Comparison of ENCODE assay signal across 25 cellular contexts in genomic region chr4:47862297-47862696, GRCh38. TPM values are rescaled to one million over a fixed set of nuclear protein-coding genes. Genes with fewer than 3 reads are reported as not detected.
DNase-seq lines count a peak whose midpoint lies in the region; ATAC-seq, FAIRE-seq and TF ChIP-seq lines count a peak whose summit lies in the region.
"Had no signal": no experiment of that assay in that cellular context is flagged by ENCODE, and none has a peak within 500 bp of the region (broad histone marks: within the 10 kb centered on the region; RNA-seq: fewer than 3 reads in every experiment).

No MANE protein-coding gene starts in this region.

- no peaks in the 10 kb centered on the region for H3K27me3 Mint-ChIP-seq in MCF 10A (ENCODE audit: insufficient read depth, unreplicated experiment)
- H3K27me3 Mint-ChIP-seq: activated CD4-positive, alpha-beta T cell treated with anti-CD3 and anti-CD28 coated beads, Interleukin-2, amount 10 ng/mL, durations not matched to agents 24 days and 14 days; activated naive CD8-positive, alpha-beta T cell treated with anti-CD3 and anti-CD28 coated beads, Interleukin-2, amount 50 U/mL, for 24 hours had no signal

- H3K4me3 ChIP-seq in breast epithelium, result no peak overlapping the region
- no peak overlapping the region for H3K4me3 ChIP-seq in GM12878
- no peak overlapping the region for H3K4me3 ChIP-seq in left ventricle myocardium inferior
- H3K4me3 ChIP-seq: BLaER1 treated with 17β-estradiol and CSF1 and Interleukin-3, amounts not matched to agents 10 nM and 100 nM; neural progenitor cell; PC-9; spleen; stomach had no signal

- no peak overlapping the region for H3K4me3 Mint-ChIP-seq in MCF 10A (ENCODE audit: unreplicated experiment)
- H3K4me3 Mint-ChIP-seq: activated CD4-positive, alpha-beta T cell treated with anti-CD3 and anti-CD28 coated beads, Interleukin-2, amount 10 ng/mL, durations not matched to agents 24 days and 14 days; activated naive CD8-positive, alpha-beta T cell treated with anti-CD3 and anti-CD28 coated beads, Interleukin-2, amount 50 U/mL, for 24 hours; neural progenitor cell had no signal

- H3K4me2 ChIP-seq in GM12878 (ENCODE audit: control insufficient read depth, insufficient read depth), result no peak overlapping the region
- H3K4me2 ChIP-seq: BLaER1 treated with 17β-estradiol and CSF1 and Interleukin-3, amounts not matched to agents 10 nM and 100 nM; neural progenitor cell; PC-9 had no signal

- no peak overlapping the region for H2AFZ ChIP-seq in GM12878 (ENCODE audit: control insufficient read depth, low read depth, low read length)
- H2AFZ ChIP-seq: neural progenitor cell, PC-9 had no signal

- ATAC-seq in GM12878 (no peak), HG03135 (IDR thresholded peaks at IDR 0.05; ENCODE audit: unreplicated experiment) (no peak), GM21717 (IDR thresholded peaks at IDR 0.05; ENCODE audit: unreplicated experiment) (no peak)
- ATAC-seq: activated naive CD8-positive, alpha-beta T cell treated with anti-CD3 and anti-CD28 coated beads, Interleukin-2, amount 50 U/mL, for 24 hours; left lobe of liver had no signal

- intact Hi-C loops in MCF 10A (cut with micrococcal nuclease), result no loop called here
- intact Hi-C loops in breast epithelium (cut with DNase I; ENCODE audit: low total_unique reads), result no loop called here
- intact Hi-C loops in GM12878 (cut with micrococcal nuclease; ENCODE audit: unreplicated experiment), result no loop called here
- intact Hi-C loops in left ventricle myocardium inferior (cut with micrococcal nuclease), result no loop called here

- TF ChIP-seq CTCF in MCF 10A (IDR thresholded peaks at IDR 0.05; ENCODE audit: unreplicated experiment), result no peak
- TF ChIP-seq CTCF in breast epithelium (IDR thresholded peaks at IDR 0.05), result no peak
- no peak for TF ChIP-seq CTCF in GM12878 (IDR thresholded peaks at IDR 0.05 in 2 of 3, conservative IDR thresholded peaks at IDR 0.05 in 1 of 3; ENCODE audit: control insufficient read depth in 2 of 3, extremely low read depth in 1 of 3, insufficient read depth in 1 of 3, low read depth in 3 of 3, low read length in 3 of 3)
- no peak for TF ChIP-seq CTCF in left ventricle myocardium inferior (IDR thresholded peaks at IDR 0.05; ENCODE audit: borderline replicate concordance)

- no peak overlapping the region for H3K27ac ChIP-seq in breast epithelium
- no peak overlapping the region for H3K27ac ChIP-seq in GM12878 (ENCODE audit: control insufficient read depth, insufficient read depth)
- H3K27ac ChIP-seq in left ventricle myocardium inferior (replicated peaks), result no peak overlapping the region
- H3K27ac ChIP-seq: 22Rv1; BLaER1 treated with 17β-estradiol and CSF1 and Interleukin-3, amounts not matched to agents 10 nM and 100 nM; neural progenitor cell; PC-9; spleen; stomach had no signal

- no peak overlapping the region for H3K9ac ChIP-seq in GM12878 (ENCODE audit: control insufficient read depth, insufficient read depth, low read length)
- H3K9ac ChIP-seq: BLaER1 treated with 17β-estradiol and CSF1 and Interleukin-3, amounts not matched to agents 10 nM and 100 nM; neural progenitor cell had no signal

- H3K9me3 Mint-ChIP-seq in MCF 10A (ENCODE audit: unreplicated experiment), result no peaks in the 10 kb centered on the region
- H3K9me3 Mint-ChIP-seq: activated CD4-positive, alpha-beta T cell treated with anti-CD3 and anti-CD28 coated beads, Interleukin-2, amount 10 ng/mL, durations not matched to agents 24 days and 14 days; activated naive CD8-positive, alpha-beta T cell treated with anti-CD3 and anti-CD28 coated beads, Interleukin-2, amount 50 U/mL, for 24 hours had no signal

- H3K36me3 Mint-ChIP-seq in MCF 10A (ENCODE audit: insufficient read depth, unreplicated experiment), result peaks cover 37% of the 10 kb centered on the region

- DNase-seq in MCF 10A (ENCODE audit: unreplicated experiment) (no peak), breast epithelium (ENCODE audit: low spot score in 2 of 2) (no peak), GM12878 (ENCODE audit: low read depth, low spot score) (no peak), iris pigment epithelial cell (ENCODE audit: low read depth) (peak; percentile 83), amygdala (lab: John Stamatoyannopoulos, UW) (no peak), left ventricle myocardium inferior (no peak)
- DNase-seq: activated CD4-positive, alpha-beta T cell treated with anti-CD3 and anti-CD28 coated beads, Interleukin-2, amount 10 ng/mL, durations not matched to agents 24 days and 14 days; activated CD8-positive, alpha-beta memory T cell treated with anti-CD3 and anti-CD28 coated beads, Interleukin-2, amount 50 U/mL, for 4 hours; activated effector memory CD4-positive, alpha-beta T cell treated with anti-CD3 and anti-CD28 coated beads, Interleukin-2, amount 50 U/mL, for 16 hours; activated naive CD8-positive, alpha-beta T cell treated with anti-CD3 and anti-CD28 coated beads, Interleukin-2, amount 50 U/mL, for 24 hours; caudate nucleus; Karpas-422; NCI-H1092; NCI-H2029 treated with DMSO at 0.1 percent for 48 hours; PC-9; spleen; stimulated activated CD4-positive, alpha-beta T cell treated with anti-CD3 and anti-CD28 coated beads, Interleukin-4, amount 100 ng/mL, for 4 hours; stomach had no signal

- POLR2A ChIA-PET in MCF 10A (lab: Yijun Ruan, JAX) (no interaction called here), GM12878 (lab: Charles Lee) (no interaction called here)

- no peaks in the 10 kb centered on the region for H3K4me1 ChIP-seq in breast epithelium
- no peaks in the 10 kb centered on the region for H3K4me1 ChIP-seq in GM12878 (ENCODE audit: control insufficient read depth, insufficient read depth, low read length)
- no peaks in the 10 kb centered on the region for H3K4me1 ChIP-seq in left ventricle myocardium inferior
- H3K4me1 ChIP-seq: spleen, stomach had no signal

- H3K79me2 ChIP-seq in GM12878 (ENCODE audit: control insufficient read depth, insufficient read depth, low read length), result no peaks in the 10 kb centered on the region

- H3K27me3 ChIP-seq in breast epithelium (no peaks in the 10 kb centered on the region), GM12878 (replicated peaks in 1 of 2; ENCODE audit: control insufficient read depth in 2 of 2, insufficient read depth in 2 of 2, low read length in 1 of 2) (no peaks in the 10 kb centered on the region), left ventricle myocardium inferior (ENCODE audit: low read depth) (no peaks in the 10 kb centered on the region)
- H3K27me3 ChIP-seq: BLaER1 treated with 17β-estradiol and CSF1 and Interleukin-3, amounts not matched to agents 10 nM and 100 nM; neural progenitor cell; spleen; stomach had no signal

- in situ Hi-C loops in GM12878 (cut with MboI), result no loop called here

- H3K9me3 ChIP-seq in breast epithelium (no peaks in the 10 kb centered on the region), GM12878 (replicated peaks; ENCODE audit: control insufficient read depth, insufficient read depth, low read length) (no peaks in the 10 kb centered on the region), left ventricle myocardium inferior (replicated peaks) (no peaks in the 10 kb centered on the region)
- H3K9me3 ChIP-seq: spleen, stomach had no signal

- peak overlapping the region; percentile 16 for H3K27ac Mint-ChIP-seq in MCF 10A (ENCODE audit: low read depth, unreplicated experiment)
- H3K27ac Mint-ChIP-seq: activated CD4-positive, alpha-beta T cell treated with anti-CD3 and anti-CD28 coated beads, Interleukin-2, amount 10 ng/mL, durations not matched to agents 24 days and 14 days; activated naive CD8-positive, alpha-beta T cell treated with anti-CD3 and anti-CD28 coated beads, Interleukin-2, amount 50 U/mL, for 24 hours; neural progenitor cell had no signal

- H3K36me3 ChIP-seq in breast epithelium, result peaks cover 4% of the 10 kb centered on the region
- no peaks in the 10 kb centered on the region; a peak in 1 of 4 replicates for H3K36me3 ChIP-seq in GM12878 (ENCODE audit: control insufficient read depth in 2 of 2, insufficient read depth in 2 of 2, low read length in 1 of 2)
- H3K36me3 ChIP-seq in left ventricle myocardium inferior, result peaks cover 9% of the 10 kb centered on the region
- H3K36me3 ChIP-seq: neural progenitor cell had no signal

- no peak for TF ChIP-seq RAD21 in GM12878 (IDR thresholded peaks at IDR 0.05; ENCODE audit: insufficient read depth, low read depth, low read length)

- H4K20me1 ChIP-seq in GM12878 (ENCODE audit: control insufficient read depth, insufficient read depth), result no peaks in the 10 kb centered on the region

- FAIRE-seq in GM12878 (lab: Jason Lieb, UNC), result no peak
- FAIRE-seq: D721Med had no signal

- 99% methylated on average over 3 of the region's 3 CpGs for WGBS in GM12878 (ENCODE audit: insufficient coverage, insufficient replicate concordance, low lambda C conversion rate, missing lambda C conversion rate)

- RAD21 ChIA-PET in GM12878 (lab: Charles Lee; ENCODE audit: unreplicated experiment), result no interaction called here

- no peak for TF ChIP-seq EP300 in GM12878 (IDR thresholded peaks at IDR 0.05; ENCODE audit: borderline replicate concordance in 1 of 2, control insufficient read depth in 1 of 2, low read depth in 2 of 2, low read length in 2 of 2)

- CTCF ChIA-PET in MCF 10A (lab: Yijun Ruan, JAX) (no interaction called here), GM12878 (lab: Yijun Ruan, JAX) (no interaction called here)

- peaks cover 4% of the 10 kb centered on the region for H3K4me1 Mint-ChIP-seq in MCF 10A (ENCODE audit: insufficient read depth, unreplicated experiment)
- H3K4me1 Mint-ChIP-seq: activated CD4-positive, alpha-beta T cell treated with anti-CD3 and anti-CD28 coated beads, Interleukin-2, amount 10 ng/mL, durations not matched to agents 24 days and 14 days; activated naive CD8-positive, alpha-beta T cell treated with anti-CD3 and anti-CD28 coated beads, Interleukin-2, amount 50 U/mL, for 24 hours; neural progenitor cell had no signal

- BruUV-seq in MCF 10A (replicated peaks; lab: Mats Ljungman, UMichigan) (no TSS peak), GM12878 (replicated peaks; lab: Mats Ljungman, UMichigan) (no TSS peak)

- TF ChIP-seq POLR2A in breast epithelium (IDR thresholded peaks at IDR 0.05) (no peak), GM12878 (IDR thresholded peaks at IDR 0.05; ENCODE audit: low read depth, low read length) (no peak)

- SMC1A ChIA-PET in GM12878 (lab: Charles Lee; ENCODE audit: uncharacterized antibody, unreplicated experiment), result interaction anchor here (0.6 kb wide), 1 partner anchor 158 kb away, joined by 3 read pairs; no protein-coding TSS in a partner anchor

RNA-seq across cellular contexts. Expression of gene CORIN, which starts 24.4 kb away (rescaled TPM):
- total RNA-seq in MCF 10A (2022) (0.44 and 1.0 TPM in 2 replicates), breast epithelium (1 to 10 TPM; 1.6 to 6.4 (median 1.6) TPM), GM12878 (2014; rRNA removed) (0.06 TPM in 1 of 2 replicates, not detected in the other), GM12878 (2014; rRNA removed; fragmentation: Illumina TruSeq; extraction: Trizol) (0.04 TPM in 1 of 2 replicates, not detected in the other), GM12878 (2021) (not detected in 2 replicates), left ventricle myocardium inferior (92.0 TPM)
- 0.77 and 1.1 TPM in 2 replicates for total RNA-seq in GM12878 (2013; cell fraction: nucleolus; rRNA removed)
- not detected for polyA plus RNA-seq in GM12878 (2011; ENCODE audit: low read depth)
- polyA plus RNA-seq in GM12878 (2011; rRNA removed) (0.45 and 0.68 TPM in 2 replicates), GM12878 (2014; fragmentation: Illumina TruSeq; extraction: Trizol) (not detected in 2 replicates), GM12878 (2014; fragmentation: Nextera tagmentation; extraction: Ambion mirVana) (under 1 TPM; 0.02 to 0.10 TPM), GM12878 (2014; rRNA removed) (0.10 TPM in 1 of 2 replicates, not detected in the other), GM12878 (2016; fragmentation: Nextera tagmentation; extraction: Ambion mirVana) (under 1 TPM; 0.09 to 0.21 TPM)
- 0.07 and 0.10 TPM in 2 replicates for polyA plus RNA-seq in GM12878 (2011; cell fraction: cytosol; rRNA removed)
- polyA plus RNA-seq in GM12878 (2011; cell fraction: nucleus; rRNA removed), result 1.3 and 2.1 TPM in 2 replicates
- 0.18 TPM in 1 of 2 replicates, not detected in the other for polyA plus RNA-seq in GM12878 (2012)
- polyA minus RNA-seq in GM12878 (2011; rRNA and poly(A)+ RNA removed), result 1.8 and 2.0 TPM in 2 replicates
- not detected in 2 replicates for polyA minus RNA-seq in GM12878 (2011; cell fraction: cytosol; rRNA and poly(A)+ RNA removed)
- polyA minus RNA-seq in GM12878 (2011; cell fraction: nucleus; rRNA and poly(A)+ RNA removed), result 1.2 TPM in 2 replicates
- total RNA-seq: PC-9 had no signal

RNA-seq across cellular contexts. Expression of gene NFXL1, which starts 52.1 kb away (rescaled TPM):
- 52.4 and 53.0 TPM in 2 replicates for total RNA-seq in MCF 10A (2022)
- total RNA-seq in breast epithelium, result 10 to 100 TPM; 12.5 to 22.7 (median 20.0) TPM
- total RNA-seq in GM12878 (2013; cell fraction: nucleolus; rRNA removed), result 44.7 and 47.7 TPM in 2 replicates
- 13.1 and 13.7 TPM in 2 replicates for total RNA-seq in GM12878 (2014; rRNA removed)
- 8.1 and 9.3 TPM in 2 replicates for total RNA-seq in GM12878 (2014; rRNA removed; fragmentation: Illumina TruSeq; extraction: Trizol)
- total RNA-seq in GM12878 (2021), result 14.0 and 15.5 TPM in 2 replicates
- 4.2 TPM for polyA plus RNA-seq in GM12878 (2011; ENCODE audit: low read depth)
- polyA plus RNA-seq in GM12878 (2011; rRNA removed), result 16.5 and 19.2 TPM in 2 replicates
- polyA plus RNA-seq in GM12878 (2011; cell fraction: cytosol; rRNA removed), result 8.7 and 10.0 TPM in 2 replicates
- 21.7 and 24.2 TPM in 2 replicates for polyA plus RNA-seq in GM12878 (2011; cell fraction: nucleus; rRNA removed)
- polyA plus RNA-seq in GM12878 (2012), result 7.3 and 8.8 TPM in 2 replicates
- polyA plus RNA-seq in GM12878 (2014; fragmentation: Illumina TruSeq; extraction: Trizol), result 11.9 and 18.9 TPM in 2 replicates
- 10 to 100 TPM in 1 of 2 experiments, 1 to 10 TPM in 1; 8.8 to 10.0 TPM for polyA plus RNA-seq in GM12878 (2014; fragmentation: Nextera tagmentation; extraction: Ambion mirVana)
- polyA plus RNA-seq in GM12878 (2014; rRNA removed), result 12.6 TPM in 2 replicates
- 10 to 100 TPM; 13.8 to 15.8 TPM for polyA plus RNA-seq in GM12878 (2016; fragmentation: Nextera tagmentation; extraction: Ambion mirVana)
- 44.3 and 52.4 TPM in 2 replicates for polyA minus RNA-seq in GM12878 (2011; rRNA and poly(A)+ RNA removed)
- polyA minus RNA-seq in GM12878 (2011; cell fraction: cytosol; rRNA and poly(A)+ RNA removed), result 10.4 and 11.6 TPM in 2 replicates
- polyA minus RNA-seq in GM12878 (2011; cell fraction: nucleus; rRNA and poly(A)+ RNA removed), result 33.5 and 40.8 TPM in 2 replicates
- 4.8 TPM for total RNA-seq in left ventricle myocardium inferior

Comparison
In these comparisons a context has a peak if more than half of its experiments do, and no peak if none do; other contexts are left out.
1. RNA of gene CORIN, which starts 24.4 kb away (total RNA-seq): 92.0 TPM in left ventricle myocardium inferior (single experiment); 1.6 to 6.4 TPM in breast epithelium, 0.44 to 1.0 TPM in MCF 10A and 0.04 to 1.1 TPM in GM12878; every median in the first group is over 10 times any median in the second.